9 cellular contexts compared by ENCODE assay signal in the genomic region with DNA sequence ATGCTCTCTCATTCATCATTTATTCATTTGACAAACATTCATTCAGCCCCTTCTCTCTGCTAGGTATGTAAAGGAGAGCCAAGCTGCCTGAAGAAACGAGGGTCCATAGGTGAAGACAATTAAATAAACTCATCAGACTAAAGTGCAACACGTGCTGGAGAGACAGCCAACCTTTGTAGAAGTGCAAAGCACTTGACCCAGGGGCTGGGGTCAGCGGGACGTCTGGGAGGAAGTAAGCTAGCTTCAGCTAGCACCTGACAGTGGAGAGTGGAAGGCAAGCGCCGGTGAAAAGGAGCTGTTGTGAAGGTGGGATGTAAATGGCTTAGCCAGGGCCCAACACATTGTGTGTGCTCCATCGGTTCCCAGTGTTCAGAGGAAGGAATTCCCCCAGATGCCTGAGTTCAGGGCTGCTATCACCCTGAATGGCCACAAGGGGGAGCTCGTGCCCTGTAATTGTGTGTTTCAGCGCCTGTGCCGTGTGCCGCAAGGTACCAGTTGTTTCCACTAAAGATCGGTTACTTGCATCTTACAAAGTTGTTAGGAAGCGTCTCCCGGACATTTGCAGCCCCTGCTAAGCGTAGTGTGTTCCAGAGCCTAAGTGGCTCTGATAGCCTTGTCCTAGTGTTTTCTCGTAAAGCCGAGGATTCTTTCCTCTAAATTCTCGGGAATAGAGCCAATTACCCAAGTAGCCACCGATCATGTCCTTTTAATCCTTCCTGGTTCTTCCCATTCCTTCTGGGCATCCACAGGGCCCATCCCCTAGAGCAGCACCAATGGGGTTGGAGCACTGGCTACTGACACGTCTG. TPM values are rescaled to one million over a fixed set of nuclear protein-coding genes. Genes with fewer than 3 reads are reported as not detected.
A peak's percentile ranks its signal among the peaks of the same experiment; 100 is the strongest.
DNase-seq lines count a peak whose midpoint lies in the region; ATAC-seq and TF ChIP-seq lines count a peak whose summit lies in the region.
"Had no signal": no experiment of that assay in that cellular context is flagged by ENCODE, and none has a peak within 500 bp of the region (broad histone marks: within the 10 kb centered on the region; RNA-seq: fewer than 3 reads in every experiment).

No MANE protein-coding gene starts in this region.

- H4K20me1 ChIP-seq in neural cell (ENCODE audit: insufficient read depth), result no peaks in the 10 kb centered on the region

- H3K27me3 ChIP-seq in HUES48 (ENCODE audit: control insufficient read depth, insufficient read depth, low read length), result peaks cover 34% of the 10 kb centered on the region
- peaks cover 19% of the 10 kb centered on the region for H3K27me3 ChIP-seq in Panc1 (ENCODE audit: control insufficient read depth, insufficient read depth, low read length)
- peaks cover 62% of the 10 kb centered on the region for H3K27me3 ChIP-seq in neural cell (ENCODE audit: insufficient read depth, low read depth, low read length)

- H3K9ac ChIP-seq in HUES48 (ENCODE audit: low read depth, low read length), result no peak overlapping the region
- H3K9ac ChIP-seq in neural cell (ENCODE audit: low read length), result no peak overlapping the region

- POLR2A ChIA-PET in Panc1 (lab: Charles Lee), result no interaction called here

- no peaks in the 10 kb centered on the region for H3K9me2 ChIP-seq in neural cell (ENCODE audit: insufficient read depth, low read length)

- peak overlapping the region; percentile 5; the same call in 1 of the 2 replicates for H3K4me3 ChIP-seq in HUES48 (ENCODE audit: low read depth, low read length)
- H3K4me3 ChIP-seq in Panc1 (ENCODE audit: low read depth in 2 of 2, low read length in 2 of 2), result peak overlapping the region; percentile 30 to 62
- no peak overlapping the region for H3K4me3 ChIP-seq in neural cell (ENCODE audit: low read length)

- H3K4me1 Mint-ChIP-seq in activated T-cell treated with anti-CD3 and anti-CD28 coated beads, Interleukin-2, amount 50 U/mL, for 4 hours (ENCODE audit: low read depth), result peaks cover 10% of the 10 kb centered on the region

- no peak overlapping the region for H3K4me3 Mint-ChIP-seq in activated T-cell treated with anti-CD3 and anti-CD28 coated beads, Interleukin-2, amount 50 U/mL, for 4 hours
- H3K4me3 Mint-ChIP-seq: dendritic cell treated with granulocyte-macrophage colony-stimulating factor and Interleukin-4, amounts not matched to agents 40 ng/mL and 50 ng/mL, for 4 days had no signal

- intact Hi-C loops in Panc1 (cut with micrococcal nuclease; ENCODE audit: unreplicated experiment), result loop anchor here (5.0 kb wide), 2 partner anchors 51 to 131 kb away; no protein-coding TSS in a partner anchor

- H2AFZ ChIP-seq in neural cell (ENCODE audit: low read depth, low read length), result no peak overlapping the region

- H3K9me3 ChIP-seq in HUES48 (ENCODE audit: control insufficient read depth, insufficient read depth, low read length) (no peaks in the 10 kb centered on the region), Panc1 (ENCODE audit: control insufficient read depth, insufficient read depth, low read depth, low read length) (no peaks in the 10 kb centered on the region), neural cell (ENCODE audit: low read length) (no peaks in the 10 kb centered on the region)

- H3K4me2 ChIP-seq in neural cell (ENCODE audit: low read length), result no peak overlapping the region

- H3F3A ChIP-seq in neural cell (ENCODE audit: insufficient read depth, low read length, poor library complexity, severe bottlenecking), result no peaks in the 10 kb centered on the region

- H3K4me1 ChIP-seq in HUES48 (ENCODE audit: control insufficient read depth, insufficient read depth, low read length) (peaks cover 5% of the 10 kb centered on the region; the same call in 1 of the 2 replicates), Panc1 (ENCODE audit: control insufficient read depth, insufficient read depth, low read length) (peaks cover 12% of the 10 kb centered on the region; the same call in 1 of the 2 replicates)

- H3K36me3 ChIP-seq in HUES48 (ENCODE audit: control insufficient read depth, insufficient read depth, low read length), result no peaks in the 10 kb centered on the region
- no peaks in the 10 kb centered on the region for H3K36me3 ChIP-seq in Panc1 (ENCODE audit: control insufficient read depth, insufficient read depth, low read length)
- H3K36me3 ChIP-seq in neural cell (ENCODE audit: insufficient read depth, low read length), result no peaks in the 10 kb centered on the region

- in situ Hi-C loops in Panc1 (cut with HindIII; ENCODE audit: low pct_unique_long_range_greater_than_20kb, low sequenced_read_pairs), result loop anchor here (25.0 kb wide), 1 partner anchor 126 kb away; no protein-coding TSS in a partner anchor

- ATAC-seq in Panc1 (peak; percentile 96), HG02973 (IDR thresholded peaks at IDR 0.05; ENCODE audit: unreplicated experiment) (no peak)
- ATAC-seq in activated T-cell treated with anti-CD3 and anti-CD28 coated beads, Interleukin-2, amount 50 U/mL, for 4 hours, result peak; percentile 83 to 86

- H3K79me2 ChIP-seq in neural cell (replicated peaks; ENCODE audit: insufficient read depth, low read length), result no peaks in the 10 kb centered on the region

- TF ChIP-seq CTCF in Panc1 (IDR thresholded peaks at IDR 0.05) (peak; percentile 98), neural cell (IDR thresholded peaks at IDR 0.05; ENCODE audit: poor library complexity, severe bottlenecking) (peak; percentile 93)

- no peaks in the 10 kb centered on the region for H3K9me3 Mint-ChIP-seq in activated T-cell treated with anti-CD3 and anti-CD28 coated beads, Interleukin-2, amount 50 U/mL, for 4 hours
- H3K9me3 Mint-ChIP-seq: dendritic cell treated with granulocyte-macrophage colony-stimulating factor and Interleukin-4, amounts not matched to agents 40 ng/mL and 50 ng/mL, for 4 days had no signal

- BruUV-seq in Panc1 (replicated peaks; lab: Mats Ljungman, UMichigan), result no TSS peak

- no peak for TF ChIP-seq EP300 in neural cell (conservative IDR thresholded peaks at IDR 0.05; ENCODE audit: poor library complexity, severe bottlenecking)

- peaks cover 75% of the 10 kb centered on the region for H3K27me3 Mint-ChIP-seq in activated T-cell treated with anti-CD3 and anti-CD28 coated beads, Interleukin-2, amount 50 U/mL, for 4 hours (ENCODE audit: low read depth)

- no peaks in the 10 kb centered on the region for H3K36me3 Mint-ChIP-seq in activated T-cell treated with anti-CD3 and anti-CD28 coated beads, Interleukin-2, amount 50 U/mL, for 4 hours (ENCODE audit: insufficient read depth)

- no peak overlapping the region for H3K27ac ChIP-seq in HUES48 (ENCODE audit: low read depth, low read length)
- no peak overlapping the region for H3K27ac ChIP-seq in Panc1 (ENCODE audit: low read length)
- H3K27ac ChIP-seq in neural cell (ENCODE audit: low read length), result no peak overlapping the region

- peak; percentile 84 for DNase-seq in DMS 273 (lab: John Stamatoyannopoulos, UW; ENCODE audit: unreplicated experiment)
- peak; percentile 72 for DNase-seq in Panc1 (ENCODE audit: low read depth, low spot score)
- DNase-seq in activated T-cell treated with anti-CD3 and anti-CD28 coated beads, Interleukin-2, amount 50 U/mL, for 4 hours, result peak; percentile 68
- peak; percentile 78 for DNase-seq in fibroblast of peridontal ligament (ENCODE audit: extremely low read depth)
- peak; percentile 43 to 80 (median 54) for DNase-seq in stimulated activated naive CD4-positive, alpha-beta T cell (lab: John Stamatoyannopoulos, UW)

- peak; percentile 85 for TF ChIP-seq RAD21 in neural cell (conservative IDR thresholded peaks at IDR 0.05)

- CTCF ChIA-PET in Panc1 (lab: Charles Lee), result interaction anchor here (0.5 to 1.0 kb wide), 12 partner anchors 10 to 919 kb away, joined by 3 to 16 read pairs (median 4); no protein-coding TSS in a partner anchor

TF ChIP-seq in neural cell, 6 proteins besides CTCF, POLR2A, EP300 and RAD21:
- TF ChIP-seq SMC3 (conservative IDR thresholded peaks at IDR 0.05; ENCODE audit: poor library complexity) (peak; percentile 85), POLR2AphosphoS5 (IDR thresholded peaks at IDR 0.05) (no peak)
TF ChIP-seq in neural cell: peak in this region for 1.

RNA-seq across cellular contexts. Expression of a gene that starts 30.6 kb away (rescaled TPM):
- 0.13 TPM for total RNA-seq in Panc1 (2021; ENCODE audit: unreplicated experiment)
- 0.57 TPM for polyA plus RNA-seq in Panc1 (2012; ENCODE audit: insufficient read length)
- total RNA-seq in activated T-cell treated with anti-CD3 and anti-CD28 coated beads, Interleukin-2, amount 50 U/mL, for 4 hours, result not detected
- not detected in 2 replicates for polyA plus RNA-seq in neural cell
- polyA minus RNA-seq in neural cell, result not detected in 2 replicates
